13 cellular contexts compared by ENCODE assay signal in the genomic region with DNA sequence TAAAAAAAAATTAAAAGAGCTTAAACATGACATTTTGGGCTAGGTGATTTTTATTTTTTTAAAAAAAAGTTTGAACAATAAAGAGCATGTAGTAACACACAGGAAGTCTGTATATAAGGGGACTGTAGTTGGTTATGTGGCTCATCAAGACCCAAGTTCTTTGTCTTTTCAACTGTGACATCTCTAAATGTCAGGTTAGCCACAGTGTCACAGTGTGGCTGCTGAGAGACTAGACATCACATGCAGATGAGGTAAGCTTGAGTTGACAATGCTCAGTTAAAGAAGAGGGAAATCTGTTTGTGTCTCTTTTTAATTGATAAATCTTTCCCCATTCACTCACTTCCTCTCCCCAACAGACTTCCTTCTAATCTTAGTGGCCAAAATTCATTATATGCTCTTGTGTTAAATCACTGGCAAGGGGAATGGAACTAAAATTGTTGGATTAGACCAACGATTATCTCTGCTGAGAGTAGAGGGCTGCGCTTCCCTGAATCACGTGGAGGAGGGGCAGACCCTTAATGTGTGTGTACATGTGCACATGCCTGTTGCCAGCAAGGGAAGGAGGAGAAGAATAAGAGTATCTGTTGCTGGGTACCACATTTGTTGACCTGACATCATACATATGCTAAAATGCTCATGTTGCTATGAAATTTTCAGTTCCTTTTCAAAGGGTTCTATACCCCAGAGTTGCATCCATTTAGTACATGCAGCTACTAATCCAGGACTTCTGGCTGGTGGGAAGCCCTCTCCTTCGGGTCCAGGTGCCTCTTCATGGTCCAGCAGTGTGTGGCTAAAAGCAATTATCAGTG.
DNase-seq lines count a peak whose midpoint lies in the region; ATAC-seq, FAIRE-seq and TF ChIP-seq lines count a peak whose summit lies in the region.
"Had no signal": no experiment of that assay in that cellular context is flagged by ENCODE, and none has a peak within 500 bp of the region (broad histone marks: within the 10 kb centered on the region; RNA-seq: fewer than 3 reads in every experiment).

No MANE protein-coding gene starts in this region.

- ATAC-seq in GM18868 (IDR thresholded peaks at IDR 0.05; ENCODE audit: unreplicated experiment): peak; percentile 87
- ATAC-seq in stimulated activated memory B cell treated with anti-CD40 and anti-IgM and Interleukin-4, amounts not matched to agents 10 μg/mL and 1 μg/mL and 100 μg/mL, for 72 hours: peak; percentile 93

- H3K4me1 Mint-ChIP-seq in stimulated activated memory B cell treated with anti-CD40 and anti-IgM and Interleukin-4, amounts not matched to agents 10 μg/mL and 1 μg/mL and 100 μg/mL, for 72 hours: peaks cover 10% of the 10 kb centered on the region

- H3K9me3 ChIP-seq in small intestine (ENCODE audit: control insufficient read depth, low read depth): no peaks in the 10 kb centered on the region
- H3K9me3 ChIP-seq: breast epithelium, pancreas had no signal

- H3K4me3 Mint-ChIP-seq in stimulated activated memory B cell treated with anti-CD40 and anti-IgM and Interleukin-4, amounts not matched to agents 10 μg/mL and 1 μg/mL and 100 μg/mL, for 72 hours: no peak overlapping the region

- peaks cover 12% of the 10 kb centered on the region for H3K36me3 Mint-ChIP-seq in stimulated activated memory B cell treated with anti-CD40 and anti-IgM and Interleukin-4, amounts not matched to agents 10 μg/mL and 1 μg/mL and 100 μg/mL, for 72 hours

- H3K9me3 Mint-ChIP-seq in stimulated activated memory B cell treated with anti-CD40 and anti-IgM and Interleukin-4, amounts not matched to agents 10 μg/mL and 1 μg/mL and 100 μg/mL, for 72 hours: no peaks in the 10 kb centered on the region

- H3K27ac ChIP-seq in small intestine (ENCODE audit: low read depth in 1 of 2, low read length in 1 of 2): no peak overlapping the region
- H3K27ac ChIP-seq: breast epithelium, pancreas had no signal

- H3K4me3 ChIP-seq in small intestine (ENCODE audit: low read depth in 1 of 2, low read length in 2 of 2): no peak overlapping the region
- H3K4me3 ChIP-seq: breast epithelium, pancreas had no signal

- DNase-seq in H54 (ENCODE audit: insufficient read length, low spot score) (no peak), MV-4-11 (lab: John Stamatoyannopoulos, UW) (peak; percentile 33), SHP77 treated with DMSO at 0.1 percent for 48 hours (lab: John Stamatoyannopoulos, UW) (no peak), ecto neural progenitor cell (ENCODE audit: low spot score) (no peak), small intestine (no peak)
- DNase-seq: mesendoderm; NCI-H1105 treated with DMSO at 0.1 percent for 48 hours; NCI-H524 treated with DMSO at 0.1 percent for 48 hours; pancreas; stimulated activated CD4-positive, alpha-beta T cell treated with anti-CD3 and anti-CD28 coated beads, Interleukin-15, amount 100 ng/mL, for 24 hours had no signal

- FAIRE-seq in H54 (lab: Jason Lieb, UNC) (peak; percentile 55), small intestine (lab: Jason Lieb, UNC) (no peak)
- FAIRE-seq: pancreas had no signal

- no peaks in the 10 kb centered on the region for H3K36me3 ChIP-seq in small intestine (ENCODE audit: control insufficient read depth in 2 of 2, insufficient read depth in 2 of 2, low read length in 2 of 2)
- H3K36me3 ChIP-seq: breast epithelium, pancreas had no signal

- H3K27me3 Mint-ChIP-seq in stimulated activated memory B cell treated with anti-CD40 and anti-IgM and Interleukin-4, amounts not matched to agents 10 μg/mL and 1 μg/mL and 100 μg/mL, for 72 hours: no peaks in the 10 kb centered on the region

- H3K27me3 ChIP-seq in small intestine (ENCODE audit: control insufficient read depth in 2 of 2, insufficient read depth in 2 of 2, low read length in 2 of 2): no peaks in the 10 kb centered on the region
- H3K27me3 ChIP-seq: breast epithelium, pancreas had no signal

- WGBS in small intestine, 3 donors: 74 to 92% (median 75%) methylated on average over 4 of the region's 4 CpGs

- TF ChIP-seq POLR2A in H54 (IDR thresholded peaks at IDR 0.05; ENCODE audit: low read depth, low read length): no peak

- H3K27ac Mint-ChIP-seq in stimulated activated memory B cell treated with anti-CD40 and anti-IgM and Interleukin-4, amounts not matched to agents 10 μg/mL and 1 μg/mL and 100 μg/mL, for 72 hours: peak overlapping the region; percentile 26

- H3K4me1 ChIP-seq in small intestine (ENCODE audit: control insufficient read depth in 2 of 2, insufficient read depth in 1 of 2, low read depth in 1 of 2, low read length in 1 of 2): no peaks in the 10 kb centered on the region
- H3K4me1 ChIP-seq: breast epithelium, pancreas had no signal
